Comparison of ENCODE assay signal across 8 cellular contexts in genomic region chr17:1709971-1710806, GRCh38. TPM values are rescaled to one million over a fixed set of nuclear protein-coding genes. Genes with fewer than 3 reads are reported as not detected.
DNase-seq lines count a peak whose midpoint lies in the region; ATAC-seq, FAIRE-seq and TF ChIP-seq lines count a peak whose summit lies in the region.

TLCD2 (minus strand) TSS chr17:1710377; CDS start chr17:1710242, 135 bp downstream.

- no peak within 1 kb of the TSS for H2BK20ac ChIP-seq in IMR-90 (ENCODE audit: low read depth, low read length)

- FAIRE-seq in D721Med (lab: Jason Lieb, UNC): no peak
- FAIRE-seq in astrocyte (lab: Jason Lieb, UNC): no peak

- H2AFZ ChIP-seq in IMR-90 (replicated peaks; ENCODE audit: low read length, poor library complexity): peak within 1 kb of the TSS; percentile 89
- H2AFZ ChIP-seq in astrocyte (ENCODE audit: low read depth, low read length): no peak within 1 kb of the TSS
- peak within 1 kb of the TSS; percentile 58 for H2AFZ ChIP-seq in hepatocyte

- POLR2A ChIA-PET in IMR-90 (lab: Charles Lee; ENCODE audit: unreplicated experiment): interaction anchor here (0.6 kb wide), 1 partner anchor 682 kb away, joined by 3 read pairs; no protein-coding TSS in a partner anchor

- no peak within 1 kb of the TSS; the same call in 1 of the 2 replicates for H4K5ac ChIP-seq in IMR-90 (ENCODE audit: low read depth, low read length)

- peak; percentile 89 for DNase-seq in D721Med (ENCODE audit: insufficient read length, low spot score)
- DNase-seq in IMR-90: peak; percentile 65
- peak; percentile 52 for DNase-seq in astrocyte (ENCODE audit: low read depth)
- peak; percentile 89 for DNase-seq in hepatocyte (ENCODE audit: low spot score)
- no peak for DNase-seq in retinal pigment epithelial cell (ENCODE audit: low read depth)
- DNase-seq in NCI-H1436 (lab: John Stamatoyannopoulos, UW): no peak
- DNase-seq in SK-N-DZ (ENCODE audit: low spot score): no peak

- dilution Hi-C loops in IMR-90 (cut with HindIII; ENCODE audit: low sequenced_read_pairs, unreplicated experiment): no loop called here

- H3K9me1 ChIP-seq in IMR-90 (ENCODE audit: insufficient read depth, low read length): peaks cover 12% of the 10 kb centered on the region

- in situ Hi-C loops in IMR-90 (cut with MboI; ENCODE audit: low sequenced_read_pairs): loop anchor here (25.0 kb wide), 1 partner anchor 327 kb away; the partner anchor contains the start of genes DPH1, OVCA2 and RTN4RL1

- peak within 1 kb of the TSS; percentile 11; the same call in 1 of the 2 replicates for H3K18ac ChIP-seq in IMR-90 (ENCODE audit: low read depth, low read length)

- H2BK5ac ChIP-seq in IMR-90 (ENCODE audit: low read depth, low read length, poor library complexity, severe bottlenecking): peak within 1 kb of the TSS; percentile 25

- CTCF ChIA-PET in IMR-90 (lab: Yijun Ruan, JAX): no interaction called here

- H3K36me3 ChIP-seq in IMR-90 (ENCODE audit: control insufficient read depth, insufficient read depth, low read length): peaks cover 43% of the 10 kb centered on the region
- peaks cover 31% of the 10 kb centered on the region for H3K36me3 ChIP-seq in astrocyte (ENCODE audit: insufficient read depth, low read length)
- no peaks in the 10 kb centered on the region for H3K36me3 ChIP-seq in hepatocyte (replicated peaks; ENCODE audit: insufficient read depth, low read depth)

- H3K9me2 ChIP-seq in hepatocyte (replicated peaks; ENCODE audit: insufficient read depth): no peaks in the 10 kb centered on the region

- H3K9me3 ChIP-seq in IMR-90 (ENCODE audit: control insufficient read depth, insufficient read depth, low read length) (no peaks in the 10 kb centered on the region), astrocyte (ENCODE audit: insufficient read depth, low read depth, low read length) (no peaks in the 10 kb centered on the region), hepatocyte (ENCODE audit: low read depth) (no peaks in the 10 kb centered on the region)

- H3K4me3 Mint-ChIP-seq in astrocyte (ENCODE audit: unreplicated experiment): peak within 1 kb of the TSS; percentile 96

- peak within 1 kb of the TSS; percentile 73 for H2AK5ac ChIP-seq in IMR-90 (ENCODE audit: low read depth, low read length)

- peak within 1 kb of the TSS; percentile 72 for H3K27ac Mint-ChIP-seq in astrocyte (ENCODE audit: unreplicated experiment)

- ATAC-seq in IMR-90 (ENCODE audit: low read depth): peak; percentile 55
- no peak for ATAC-seq in HG03571 (IDR thresholded peaks at IDR 0.05; ENCODE audit: unreplicated experiment)

- H3K4me1 ChIP-seq in IMR-90 (ENCODE audit: control insufficient read depth, insufficient read depth, low read length) (peaks cover 27% of the 10 kb centered on the region), astrocyte (ENCODE audit: insufficient read depth, low read length) (peaks cover 23% of the 10 kb centered on the region), hepatocyte (ENCODE audit: insufficient read depth) (peaks cover 26% of the 10 kb centered on the region)

- H3K36me3 Mint-ChIP-seq in astrocyte (ENCODE audit: low read depth, unreplicated experiment): peaks cover 22% of the 10 kb centered on the region

- peaks cover 47% of the 10 kb centered on the region for H3K79me2 ChIP-seq in astrocyte (ENCODE audit: insufficient read depth, low read length)
- peaks cover 22% of the 10 kb centered on the region for H3K79me2 ChIP-seq in hepatocyte

- peak within 1 kb of the TSS; percentile 46 for H3K9ac ChIP-seq in IMR-90 (ENCODE audit: low read depth, low read length)
- H3K9ac ChIP-seq in astrocyte (ENCODE audit: low read length): peak within 1 kb of the TSS; percentile 68

- no peak for TF ChIP-seq RAD21 in IMR-90 (IDR thresholded peaks at IDR 0.05; ENCODE audit: low read length)

- no peak within 1 kb of the TSS; the same call in 1 of the 2 replicates for H3K56ac ChIP-seq in IMR-90 (ENCODE audit: extremely low read depth, insufficient read depth, low read length)

- intact Hi-C loops in IMR-90 (cut with micrococcal nuclease): loop anchor here (2.0 kb wide), 1 partner anchor 41 kb away; no protein-coding TSS in a partner anchor

- no peak within 1 kb of the TSS for H2BK15ac ChIP-seq in IMR-90 (ENCODE audit: low read depth, low read length)

- no peaks in the 10 kb centered on the region for H3K27me3 Mint-ChIP-seq in astrocyte (ENCODE audit: low read depth, unreplicated experiment)

- H4K8ac ChIP-seq in IMR-90 (ENCODE audit: low read depth in 2 of 2, low read length in 2 of 2): peak within 1 kb of the TSS in 1 of 2 experiments; percentile 31; a peak in 1 of 4 replicates

- BruUV-seq in IMR-90 (replicated peaks; lab: Mats Ljungman, UMichigan): no TSS peak

- no peak within 1 kb of the TSS for H2BK120ac ChIP-seq in IMR-90 (ENCODE audit: low read depth, low read length)

- TF ChIP-seq CTCF in D721Med (IDR thresholded peaks at IDR 0.05; ENCODE audit: insufficient read depth, missing control alignments) (no peak), IMR-90 (conservative IDR thresholded peaks at IDR 0.05; ENCODE audit: low read depth, low read length) (no peak), astrocyte (IDR thresholded peaks at IDR 0.05; ENCODE audit: insufficient read depth, low read depth, low read length) (no peak), hepatocyte (IDR thresholded peaks at IDR 0.05; ENCODE audit: poor library complexity) (no peak), retinal pigment epithelial cell (conservative IDR thresholded peaks at IDR 0.05; ENCODE audit: low read depth, low read length) (no peak)

- peak within 1 kb of the TSS; percentile 69 for H3K4me3 ChIP-seq in IMR-90 (ENCODE audit: insufficient read depth, low read depth, low read length)
- H3K4me3 ChIP-seq in astrocyte (ENCODE audit: insufficient read depth, low read depth, low read length): peak within 1 kb of the TSS; percentile 60
- peak within 1 kb of the TSS; percentile 83 for H3K4me3 ChIP-seq in hepatocyte
- peak within 1 kb of the TSS; percentile 56 for H3K4me3 ChIP-seq in retinal pigment epithelial cell (ENCODE audit: low read length)

- H3K4me2 ChIP-seq in IMR-90 (ENCODE audit: low read depth, low read length) (peak within 1 kb of the TSS; percentile 63), astrocyte (ENCODE audit: low read length) (peak within 1 kb of the TSS; percentile 89), hepatocyte (peak within 1 kb of the TSS; percentile 90)

- H3K79me1 ChIP-seq in IMR-90 (ENCODE audit: low read depth in 1 of 2, low read length in 2 of 2): peaks cover 0 to 52% of the 10 kb centered on the region in 2 experiments; a peak in 2 of 4 replicates

- H3K14ac ChIP-seq in IMR-90 (replicated peaks; ENCODE audit: low read depth, low read length): no peak within 1 kb of the TSS

- H3K23ac ChIP-seq in IMR-90 (ENCODE audit: low read depth, low read length): peak within 1 kb of the TSS; percentile 12; the same call in 1 of the 2 replicates

- H3K4ac ChIP-seq in IMR-90 (ENCODE audit: low read depth, low read length): peak within 1 kb of the TSS; percentile 73

- H3K27me3 ChIP-seq in IMR-90 (ENCODE audit: control insufficient read depth, insufficient read depth, low read length) (no peaks in the 10 kb centered on the region), astrocyte (ENCODE audit: insufficient read depth, low read length) (no peaks in the 10 kb centered on the region), hepatocyte (no peaks in the 10 kb centered on the region)

- H3K27ac ChIP-seq in IMR-90 (ENCODE audit: insufficient read depth, low read length) (peak within 1 kb of the TSS; percentile 53), astrocyte (ENCODE audit: low read depth, low read length) (peak within 1 kb of the TSS; percentile 11), hepatocyte (peak within 1 kb of the TSS; percentile 65)

- peak within 1 kb of the TSS; percentile 33; the same call in 1 of the 2 replicates for H4K91ac ChIP-seq in IMR-90 (ENCODE audit: insufficient read depth, low read depth, low read length)

- H3K4me1 Mint-ChIP-seq in astrocyte (ENCODE audit: low read depth, unreplicated experiment): peaks cover 25% of the 10 kb centered on the region

- peaks cover 59% of the 10 kb centered on the region for H4K20me1 ChIP-seq in IMR-90 (ENCODE audit: insufficient read depth, low read length)
- H4K20me1 ChIP-seq in astrocyte (ENCODE audit: insufficient read depth, low read length): peaks cover 58% of the 10 kb centered on the region
- H4K20me1 ChIP-seq in hepatocyte (ENCODE audit: insufficient read depth, poor library complexity, severe bottlenecking): peaks cover 38% of the 10 kb centered on the region

- 1% methylated on average over 35 of the region's 83 CpGs; no CpG with 5 or more reads in 1 of the 2 experiments for WGBS in IMR-90 (ENCODE audit: extremely low coverage in 2 of 2, insufficient read length in 1 of 2), 2 experiments
- WGBS in hepatocyte (ENCODE audit: low lambda C conversion rate, missing lambda C conversion rate): 2% methylated on average over 36 of the region's 83 CpGs

- H3K9me3 Mint-ChIP-seq in astrocyte (ENCODE audit: unreplicated experiment): no peaks in the 10 kb centered on the region

- TF ChIP-seq POLR2A in IMR-90 (IDR thresholded peaks at IDR 0.05; ENCODE audit: low read depth, low read length): peak; percentile 84

- peak within 1 kb of the TSS; percentile 18 for H2AK9ac ChIP-seq in IMR-90 (replicated peaks; ENCODE audit: low read depth, low read length, poor library complexity)

TF ChIP-seq in IMR-90, 13 proteins besides CTCF, POLR2A, EP300 and RAD21 (continues in another document):
- TF ChIP-seq FOS (IDR thresholded peaks at IDR 0.05; ENCODE audit: low read depth, low read length) (no peak), MXI1 (IDR thresholded peaks at IDR 0.05; ENCODE audit: borderline replicate concordance, low read depth, low read length) (peak; percentile 19; the same call in 1 of the 2 replicates), CHD1 (IDR thresholded peaks at IDR 0.05; ENCODE audit: low read depth, low read length) (no peak), MAFK (IDR thresholded peaks at IDR 0.05; ENCODE audit: low read depth, low read length) (no peak), BHLHE40 (IDR thresholded peaks at IDR 0.05; ENCODE audit: low read depth, low read length) (no peak), SMC3 (IDR thresholded peaks at IDR 0.05; ENCODE audit: low read depth, low read length) (no peak), RCOR1 (IDR thresholded peaks at IDR 0.05; ENCODE audit: insufficient replicate concordance, low read length) (no peak), NFE2L2 (IDR thresholded peaks at IDR 0.05; ENCODE audit: low read depth, low read length) (no peak), MAZ (IDR thresholded peaks at IDR 0.05; ENCODE audit: borderline replicate concordance, low read depth, low read length) (peak; percentile 75; the same call in 1 of the 2 replicates)

RNA-seq across cellular contexts. Expression of gene TLCD2, which starts in this region (rescaled TPM):
- total RNA-seq in IMR-90 (2012; rRNA removed) (0.72 and 0.83 TPM in 2 replicates), astrocyte (5.9 and 6.0 TPM in 2 replicates), hepatocyte (4.5 and 4.9 TPM in 2 replicates)
- polyA plus RNA-seq in IMR-90 (2012; rRNA removed) (0.67 and 1.2 TPM in 2 replicates), hepatocyte (2.0 and 3.0 TPM in 2 replicates)
- 0.49 and 0.75 TPM in 2 replicates for polyA plus RNA-seq in IMR-90 (2012; cell fraction: cytosol; rRNA removed)
- 0.75 and 2.1 TPM in 2 replicates for polyA plus RNA-seq in IMR-90 (2012; cell fraction: nucleus; rRNA removed; ENCODE audit: low replicate concordance)
- polyA plus RNA-seq in SK-N-DZ (2014; cell fraction: cytosol; rRNA removed): 0.12 and 0.44 TPM in 2 replicates
- polyA plus RNA-seq in SK-N-DZ (2014; cell fraction: nucleus; rRNA removed): 0.15 and 0.43 TPM in 2 replicates

Comparison
In these comparisons a context has a peak if more than half of its experiments do, and no peak if none do; other contexts are left out.
1. DNase-seq: peak in D721Med (single experiment), IMR-90 (single experiment), astrocyte (single experiment) and hepatocyte (single experiment); none in retinal pigment epithelial cell (single experiment), NCI-H1436 (single experiment) and SK-N-DZ (single experiment).
2. H3K27ac ChIP-seq: peak in every context shown above with its lines; median percentile 65 in hepatocyte; 53 in IMR-90; 11 in astrocyte.
3. Peak in every context shown above with its lines, with median percentiles within 50 percentile points of each other: H3K4me2 ChIP-seq and H3K4me3 ChIP-seq.